Comparison of ENCODE assay signal across 11 cellular contexts in genomic region chr18:63199743-63200241, GRCh38.
DNase-seq lines count a peak whose midpoint lies in the region; ATAC-seq lines count a peak whose summit lies in the region.
"Had no signal": no experiment of that assay in that cellular context is flagged by ENCODE, and none has a peak within 500 bp of the region (broad histone marks: within the 10 kb centered on the region; RNA-seq: fewer than 3 reads in every experiment).

No MANE protein-coding gene starts in this region.

- intact Hi-C loops in activated CD4-positive, alpha-beta T cell treated with anti-CD3 and anti-CD28 coated beads, Interleukin-2, amount 10 ng/mL, durations not matched to agents 24 days and 14 days (cut with micrococcal nuclease) = loop anchor here (1.0 to 2.0 kb wide), 5 partner anchors 14 to 183 kb away; no protein-coding TSS in a partner anchor

- H3K4me1 Mint-ChIP-seq in activated CD4-positive, alpha-beta T cell treated with anti-CD3 and anti-CD28 coated beads, Interleukin-2, amount 10 ng/mL, durations not matched to agents 24 days and 14 days = peaks cover 31% of the 10 kb centered on the region
- peaks cover 10% of the 10 kb centered on the region for H3K4me1 Mint-ChIP-seq in memory B cell

- H3K27me3 Mint-ChIP-seq in activated CD4-positive, alpha-beta T cell treated with anti-CD3 and anti-CD28 coated beads, Interleukin-2, amount 10 ng/mL, durations not matched to agents 24 days and 14 days = no peaks in the 10 kb centered on the region
- no peaks in the 10 kb centered on the region for H3K27me3 Mint-ChIP-seq in memory B cell
- H3K27me3 Mint-ChIP-seq: dendritic cell treated with granulocyte-macrophage colony-stimulating factor and Interleukin-4, amounts not matched to agents 40 ng/mL and 50 ng/mL, for 4 days had no signal

- DNase-seq in GF-D8 (lab: John Stamatoyannopoulos, UW) (peak; percentile 90), memory B cell (ENCODE audit: low spot score in 2 of 2) (no peak), NCI-H1417 (lab: John Stamatoyannopoulos, UW) (no peak), NCI-H510A treated with DMSO at 0.1 percent for 48 hours (lab: John Stamatoyannopoulos, UW) (no peak), NCI-H446 treated with DMSO at 0.1 percent for 48 hours (lab: John Stamatoyannopoulos, UW) (no peak)
- peak; percentile 90 for DNase-seq in activated CD4-positive, alpha-beta T cell treated with anti-CD3 and anti-CD28 coated beads, Interleukin-2, amount 10 ng/mL, durations not matched to agents 24 days and 14 days
- DNase-seq: DMS79, NCI-H526 treated with DMSO at 0.1 percent for 48 hours had no signal

- peak; percentile 64 for ATAC-seq in HG02885 (IDR thresholded peaks at IDR 0.05; ENCODE audit: poor library complexity, unreplicated experiment)
- peak; percentile 54 for ATAC-seq in memory B cell (ENCODE audit: low read depth)
- no peak for ATAC-seq in HG03135 (IDR thresholded peaks at IDR 0.05; ENCODE audit: unreplicated experiment)

- H3K36me3 Mint-ChIP-seq in activated CD4-positive, alpha-beta T cell treated with anti-CD3 and anti-CD28 coated beads, Interleukin-2, amount 10 ng/mL, durations not matched to agents 24 days and 14 days (ENCODE audit: low read depth) = peaks cover 11% of the 10 kb centered on the region
- no peaks in the 10 kb centered on the region for H3K36me3 Mint-ChIP-seq in memory B cell

- no peaks in the 10 kb centered on the region for H3K9me3 Mint-ChIP-seq in activated CD4-positive, alpha-beta T cell treated with anti-CD3 and anti-CD28 coated beads, Interleukin-2, amount 10 ng/mL, durations not matched to agents 24 days and 14 days
- no peaks in the 10 kb centered on the region for H3K9me3 Mint-ChIP-seq in memory B cell
- H3K9me3 Mint-ChIP-seq: dendritic cell treated with granulocyte-macrophage colony-stimulating factor and Interleukin-4, amounts not matched to agents 40 ng/mL and 50 ng/mL, for 4 days had no signal

- no peak overlapping the region for H3K27ac Mint-ChIP-seq in activated CD4-positive, alpha-beta T cell treated with anti-CD3 and anti-CD28 coated beads, Interleukin-2, amount 10 ng/mL, durations not matched to agents 24 days and 14 days
- H3K27ac Mint-ChIP-seq in memory B cell = no peak overlapping the region
- H3K27ac Mint-ChIP-seq: dendritic cell treated with granulocyte-macrophage colony-stimulating factor and Interleukin-4, amounts not matched to agents 40 ng/mL and 50 ng/mL, for 4 days had no signal

- H3K4me3 Mint-ChIP-seq in activated CD4-positive, alpha-beta T cell treated with anti-CD3 and anti-CD28 coated beads, Interleukin-2, amount 10 ng/mL, durations not matched to agents 24 days and 14 days = no peak overlapping the region
- no peak overlapping the region for H3K4me3 Mint-ChIP-seq in memory B cell
- H3K4me3 Mint-ChIP-seq: dendritic cell treated with granulocyte-macrophage colony-stimulating factor and Interleukin-4, amounts not matched to agents 40 ng/mL and 50 ng/mL, for 4 days had no signal

Comparison
In these comparisons a context has a peak if more than half of its experiments do, and no peak if none do; other contexts are left out.
1. DNase-seq: peak in GF-D8 (single experiment) and activated CD4-positive, alpha-beta T cell treated with anti-CD3 and anti-CD28 coated beads, Interleukin-2, amount 10 ng/mL, durations not matched to agents 24 days and 14 days (single experiment); none in memory B cell (0 of 2), NCI-H1417 (0 of 3), NCI-H510A treated with DMSO at 0.1 percent for 48 hours (single experiment) and NCI-H446 treated with DMSO at 0.1 percent for 48 hours (single experiment).